ENCODE assay signal across 8 cellular contexts in genomic region chr6:137866200-137866913, GRCh38. TPM values are rescaled to one million over a fixed set of nuclear protein-coding genes. Genes with fewer than 3 reads are reported as not detected.
DNase-seq lines count a peak whose midpoint lies in the region; TF ChIP-seq lines count a peak whose summit lies in the region.

No MANE protein-coding gene starts in this region.

- POLR2A ChIA-PET in HEK293T (lab: Yijun Ruan, JAX), result interaction anchor here (0.9 to 1.4 kb wide), 4 partner anchors 42 to 158 kb away, joined by 3 to 4 read pairs (median 3); no protein-coding TSS in a partner anchor

- H3K9me3 ChIP-seq in iPS-18c (ENCODE audit: control insufficient read depth, insufficient read depth, low read length) (no peaks in the 10 kb centered on the region), spleen (no peaks in the 10 kb centered on the region)

- peaks cover 0 to 4% (median 0%) of the 10 kb centered on the region in 6 donors for H3K36me3 ChIP-seq in spleen

- DNase-seq in T-helper 1 cell (no peak), HEK293T (ENCODE audit: extremely low spot score) (no peak), NB4 (ENCODE audit: low read depth) (peak; percentile 75), astrocyte of the cerebellum (ENCODE audit: low read depth) (no peak), spleen (peak; percentile 93), T-helper 9 cell (no peak)

- no peaks in the 10 kb centered on the region for H3K27me3 ChIP-seq in spleen (replicated peaks in 1 of 7)

- 6 to 13% (median 8%) methylated on average over 25 of the region's 25 CpGs for WGBS in spleen, 5 donors

- intact Hi-C loops in spleen (cut with DNase I; ENCODE audit: low total_unique reads), result loop anchor here (5.0 to 10.0 kb wide), 2 partner anchors 62 to 76 kb away; no protein-coding TSS in a partner anchor

- H3K4me1 Mint-ChIP-seq in T-helper 1 cell treated with Interleukin-12 subunit alpha and Interleukin-12 subunit beta and Interleukin-4 antibody, amounts not matched to agents 30 μg/mL and 1 μg/mL, for 36 hours (ENCODE audit: low read depth), result peaks cover 37% of the 10 kb centered on the region

- TF ChIP-seq CTCF in NB4 (IDR thresholded peaks at IDR 0.05; ENCODE audit: low read depth, low read length) (no peak), astrocyte of the cerebellum (IDR thresholded peaks at IDR 0.05; ENCODE audit: low read depth, low read length, missing control alignments) (no peak), spleen (IDR thresholded peaks at IDR 0.05 in 8 of 11, conservative IDR thresholded peaks at IDR 0.05 in 3 of 11) (no peak)

- peak overlapping the region; percentile 71 for H3K4me3 ChIP-seq in NB4 (ENCODE audit: low read depth, low read length)
- H3K4me3 ChIP-seq in astrocyte of the cerebellum (ENCODE audit: low read depth, low read length), result peak overlapping the region; percentile 80
- H3K4me3 ChIP-seq in iPS-18c (ENCODE audit: insufficient read depth, low read depth, low read length), result peak overlapping the region; percentile 51
- peak overlapping the region; percentile 65 to 97 (median 86) for H3K4me3 ChIP-seq in spleen

- peaks cover 23 to 54% (median 40%) of the 10 kb centered on the region in 6 donors for H3K4me1 ChIP-seq in spleen

- CTCF ChIA-PET in HEK293T (lab: Yijun Ruan, JAX), result interaction anchor here (0.5 to 2.5 kb wide), 6 partner anchors 10 to 160 kb away, joined by 3 to 10 read pairs (median 3); no protein-coding TSS in a partner anchor

- peaks cover 41% of the 10 kb centered on the region for H3K36me3 Mint-ChIP-seq in T-helper 1 cell treated with Interleukin-12 subunit alpha and Interleukin-12 subunit beta and Interleukin-4 antibody, amounts not matched to agents 30 μg/mL and 1 μg/mL, for 36 hours (ENCODE audit: low read depth)

- H3K4me3 Mint-ChIP-seq in T-helper 1 cell treated with Interleukin-12 subunit alpha and Interleukin-12 subunit beta and Interleukin-4 antibody, amounts not matched to agents 30 μg/mL and 1 μg/mL, for 36 hours, result peak overlapping the region; percentile 80

- peak overlapping the region; percentile 86 for H3K27ac Mint-ChIP-seq in T-helper 1 cell treated with Interleukin-12 subunit alpha and Interleukin-12 subunit beta and Interleukin-4 antibody, amounts not matched to agents 30 μg/mL and 1 μg/mL, for 36 hours

- no peaks in the 10 kb centered on the region for H3K27me3 Mint-ChIP-seq in T-helper 1 cell treated with Interleukin-12 subunit alpha and Interleukin-12 subunit beta and Interleukin-4 antibody, amounts not matched to agents 30 μg/mL and 1 μg/mL, for 36 hours (ENCODE audit: low read depth)

- H3K9me3 Mint-ChIP-seq in T-helper 1 cell treated with Interleukin-12 subunit alpha and Interleukin-12 subunit beta and Interleukin-4 antibody, amounts not matched to agents 30 μg/mL and 1 μg/mL, for 36 hours, result no peaks in the 10 kb centered on the region

- peak overlapping the region; percentile 76 to 99 (median 97) for H3K27ac ChIP-seq in spleen

- in situ Hi-C loops in astrocyte of the cerebellum (cut with HindIII; ENCODE audit: low sequenced_read_pairs), result no loop called here

- no peak for TF ChIP-seq POLR2A in NB4 (IDR thresholded peaks at IDR 0.05; ENCODE audit: extremely low read depth, insufficient read length)
- TF ChIP-seq POLR2A in spleen (IDR thresholded peaks at IDR 0.05), result no peak

TF ChIP-seq in HEK293T, 16 proteins besides CTCF, POLR2A, EP300 and RAD21:
- TF ChIP-seq BHLHE40 (IDR thresholded peaks at IDR 0.05; ENCODE audit: borderline replicate concordance), result no peak
- TF ChIP-seq L3MBTL2 (conservative IDR thresholded peaks at IDR 0.05), result peak; percentile 83
- TF ChIP-seq ZNF384 (IDR thresholded peaks at IDR 0.05), result no peak
TF ChIP-seq in HEK293T: peak in this region for 1.

RNA-seq across cellular contexts. Expression of gene TNFAIP3, which starts 0.7 kb away (rescaled TPM):
- 100 to 1,000 TPM in 3 of 7 donors, 10 to 100 TPM in 4; 41.1 to 133 (median 69.0) TPM for total RNA-seq in spleen
- polyA plus RNA-seq in spleen, result 10 to 100 TPM; 23.2 to 31.9 (median 25.0) TPM

Comparison
In these comparisons a context has a peak if more than half of its experiments do, and no peak if none do; other contexts are left out.
1. DNase-seq: peak in NB4 (single experiment) and spleen (single experiment); none in T-helper 1 cell (0 of 5), HEK293T (single experiment), astrocyte of the cerebellum (single experiment) and T-helper 9 cell (single experiment).
2. Peak in every context shown above with its lines, with median percentiles within 50 percentile points of each other: H3K4me3 ChIP-seq.